In the genomic region with DNA sequence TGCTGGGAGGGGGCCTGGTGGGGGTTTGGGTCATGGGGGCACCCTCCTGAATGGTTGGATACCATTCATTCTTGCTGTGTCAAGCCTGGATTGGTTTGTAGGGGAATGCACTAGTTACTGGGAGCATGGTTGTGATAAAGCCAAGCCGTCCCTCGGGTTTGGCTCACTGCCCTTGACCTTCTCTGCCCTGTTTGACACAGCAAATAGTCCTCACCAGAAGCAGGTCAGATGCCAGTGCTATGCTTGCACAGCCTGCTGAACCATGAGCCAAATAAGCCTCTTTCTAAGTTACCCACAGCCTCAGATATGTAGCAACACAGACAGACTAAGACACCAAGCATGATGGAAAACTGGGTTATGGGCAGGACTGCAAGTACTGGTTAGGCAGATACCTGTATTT, we compare ENCODE assay signal across 1 cellular context.
TF ChIP-seq lines count a peak whose summit lies in the region.

No MANE protein-coding gene starts in this region.

TF ChIP-seq in HepG2, 621 proteins besides CTCF, POLR2A, EP300 and RAD21 (continued from another document and continues in another):
- TF ChIP-seq, protein P1, sequence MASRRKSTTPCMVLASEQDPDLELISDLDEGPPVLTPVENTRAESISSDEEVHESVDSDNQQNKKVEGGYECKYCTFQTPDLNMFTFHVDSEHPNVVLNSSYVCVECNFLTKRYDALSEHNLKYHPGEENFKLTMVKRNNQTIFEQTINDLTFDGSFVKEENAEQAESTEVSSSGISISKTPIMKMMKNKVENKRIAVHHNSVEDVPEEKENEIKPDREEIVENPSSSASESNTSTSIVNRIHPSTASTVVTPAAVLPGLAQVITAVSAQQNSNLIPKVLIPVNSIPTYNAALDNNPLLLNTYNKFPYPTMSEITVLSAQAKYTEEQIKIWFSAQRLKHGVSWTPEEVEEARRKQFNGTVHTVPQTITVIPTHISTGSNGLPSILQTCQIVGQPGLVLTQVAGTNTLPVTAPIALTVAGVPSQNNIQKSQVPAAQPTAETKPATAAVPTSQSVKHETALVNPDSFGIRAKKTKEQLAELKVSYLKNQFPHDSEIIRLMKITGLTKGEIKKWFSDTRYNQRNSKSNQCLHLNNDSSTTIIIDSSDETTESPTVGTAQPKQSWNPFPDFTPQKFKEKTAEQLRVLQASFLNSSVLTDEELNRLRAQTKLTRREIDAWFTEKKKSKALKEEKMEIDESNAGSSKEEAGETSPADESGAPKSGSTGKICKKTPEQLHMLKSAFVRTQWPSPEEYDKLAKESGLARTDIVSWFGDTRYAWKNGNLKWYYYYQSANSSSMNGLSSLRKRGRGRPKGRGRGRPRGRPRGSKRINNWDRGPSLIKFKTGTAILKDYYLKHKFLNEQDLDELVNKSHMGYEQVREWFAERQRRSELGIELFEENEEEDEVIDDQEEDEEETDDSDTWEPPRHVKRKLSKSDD (CRISPR knock-in tag; IDR thresholded peaks at IDR 0.05; ENCODE audit: low read depth) = peak; percentile 27; the same call in 1 of the 2 replicates
- TF ChIP-seq, protein P2, sequence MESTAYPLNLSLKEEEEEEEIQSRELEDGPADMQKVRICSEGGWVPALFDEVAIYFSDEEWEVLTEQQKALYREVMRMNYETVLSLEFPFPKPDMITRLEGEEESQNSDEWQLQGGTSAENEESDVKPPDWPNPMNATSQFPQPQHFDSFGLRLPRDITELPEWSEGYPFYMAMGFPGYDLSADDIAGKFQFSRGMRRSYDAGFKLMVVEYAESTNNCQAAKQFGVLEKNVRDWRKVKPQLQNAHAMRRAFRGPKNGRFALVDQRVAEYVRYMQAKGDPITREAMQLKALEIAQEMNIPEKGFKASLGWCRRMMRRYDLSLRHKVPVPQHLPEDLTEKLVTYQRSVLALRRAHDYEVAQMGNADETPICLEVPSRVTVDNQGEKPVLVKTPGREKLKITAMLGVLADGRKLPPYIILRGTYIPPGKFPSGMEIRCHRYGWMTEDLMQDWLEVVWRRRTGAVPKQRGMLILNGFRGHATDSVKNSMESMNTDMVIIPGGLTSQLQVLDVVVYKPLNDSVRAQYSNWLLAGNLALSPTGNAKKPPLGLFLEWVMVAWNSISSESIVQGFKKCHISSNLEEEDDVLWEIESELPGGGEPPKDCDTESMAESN (CRISPR knock-in tag; conservative IDR thresholded peaks at IDR 0.05) = no peak
- TF ChIP-seq, protein P3, sequence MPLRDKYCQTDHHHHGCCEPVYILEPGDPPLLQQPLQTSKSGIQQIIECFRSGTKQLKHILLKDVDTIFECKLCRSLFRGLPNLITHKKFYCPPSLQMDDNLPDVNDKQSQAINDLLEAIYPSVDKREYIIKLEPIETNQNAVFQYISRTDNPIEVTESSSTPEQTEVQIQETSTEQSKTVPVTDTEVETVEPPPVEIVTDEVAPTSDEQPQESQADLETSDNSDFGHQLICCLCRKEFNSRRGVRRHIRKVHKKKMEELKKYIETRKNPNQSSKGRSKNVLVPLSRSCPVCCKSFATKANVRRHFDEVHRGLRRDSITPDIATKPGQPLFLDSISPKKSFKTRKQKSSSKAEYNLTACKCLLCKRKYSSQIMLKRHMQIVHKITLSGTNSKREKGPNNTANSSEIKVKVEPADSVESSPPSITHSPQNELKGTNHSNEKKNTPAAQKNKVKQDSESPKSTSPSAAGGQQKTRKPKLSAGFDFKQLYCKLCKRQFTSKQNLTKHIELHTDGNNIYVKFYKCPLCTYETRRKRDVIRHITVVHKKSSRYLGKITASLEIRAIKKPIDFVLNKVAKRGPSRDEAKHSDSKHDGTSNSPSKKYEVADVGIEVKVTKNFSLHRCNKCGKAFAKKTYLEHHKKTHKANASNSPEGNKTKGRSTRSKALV (CRISPR knock-in tag; IDR thresholded peaks at IDR 0.05) = no peak
- TF ChIP-seq TBP (CRISPR knock-in tag; IDR thresholded peaks at IDR 0.05) (no peak), NKX3-1 (CRISPR knock-in tag; IDR thresholded peaks at IDR 0.05) (no peak), SOX6 (IDR thresholded peaks at IDR 0.05) (no peak), SOX6 (CRISPR knock-in tag; IDR thresholded peaks at IDR 0.05) (peak; percentile 61), HMGA1 (CRISPR knock-in tag; conservative IDR thresholded peaks at IDR 0.05) (no peak), SAFB2 (CRISPR knock-in tag; IDR thresholded peaks at IDR 0.05; ENCODE audit: borderline replicate concordance, low read depth) (no peak), DNMT1 (CRISPR knock-in tag; IDR thresholded peaks at IDR 0.05) (no peak), PRMT3 (CRISPR knock-in tag; IDR thresholded peaks at IDR 0.05; ENCODE audit: borderline replicate concordance, low read depth) (no peak), ELF4 (CRISPR knock-in tag; IDR thresholded peaks at IDR 0.05; ENCODE audit: borderline replicate concordance) (no peak), ASH2L (IDR thresholded peaks at IDR 0.05; ENCODE audit: insufficient read length, low read depth, low read length) (no peak), ZNF20 (CRISPR knock-in tag; IDR thresholded peaks at IDR 0.05) (no peak), ZNF234 (CRISPR knock-in tag; conservative IDR thresholded peaks at IDR 0.05) (no peak), HNRNPL (IDR thresholded peaks at IDR 0.05; ENCODE audit: low read depth, low read length) (no peak), ZNF556 (CRISPR knock-in tag; IDR thresholded peaks at IDR 0.05; ENCODE audit: borderline replicate concordance) (peak; percentile 91; the same call in 1 of the 2 replicates), TCF7 (IDR thresholded peaks at IDR 0.05; ENCODE audit: low read depth) (no peak), GATA4 (IDR thresholded peaks at IDR 0.05; ENCODE audit: borderline replicate concordance, low read depth) (no peak), RAD51 (IDR thresholded peaks at IDR 0.05; ENCODE audit: borderline replicate concordance) (no peak), HNRNPUL1 (IDR thresholded peaks at IDR 0.05; ENCODE audit: low read depth, low read length) (no peak), ZNF317 (CRISPR knock-in tag; IDR thresholded peaks at IDR 0.05) (peak; percentile 19; the same call in 1 of the 2 replicates), NFYC (CRISPR knock-in tag; IDR thresholded peaks at IDR 0.05) (no peak), HCFC1 (IDR thresholded peaks at IDR 0.05; ENCODE audit: low read depth, low read length) (no peak), MAFG (CRISPR knock-in tag; IDR thresholded peaks at IDR 0.05) (0 out of 2 replicates have a peak, but pooled peaks have one; percentile 12), JUNB (CRISPR knock-in tag; IDR thresholded peaks at IDR 0.05; ENCODE audit: borderline replicate concordance) (no peak), ZNF296 (CRISPR knock-in tag; conservative IDR thresholded peaks at IDR 0.05) (no peak), RFXANK (CRISPR knock-in tag; IDR thresholded peaks at IDR 0.05) (no peak), ZNF557 (CRISPR knock-in tag; IDR thresholded peaks at IDR 0.05) (peak; percentile 88; the same call in 1 of the 2 replicates), HOXA7 (CRISPR knock-in tag; IDR thresholded peaks at IDR 0.05) (no peak), SMC3 (IDR thresholded peaks at IDR 0.05; ENCODE audit: low read length) (no peak), SMYD3 (CRISPR knock-in tag; IDR thresholded peaks at IDR 0.05) (no peak)
- TF ChIP-seq, protein P4, sequence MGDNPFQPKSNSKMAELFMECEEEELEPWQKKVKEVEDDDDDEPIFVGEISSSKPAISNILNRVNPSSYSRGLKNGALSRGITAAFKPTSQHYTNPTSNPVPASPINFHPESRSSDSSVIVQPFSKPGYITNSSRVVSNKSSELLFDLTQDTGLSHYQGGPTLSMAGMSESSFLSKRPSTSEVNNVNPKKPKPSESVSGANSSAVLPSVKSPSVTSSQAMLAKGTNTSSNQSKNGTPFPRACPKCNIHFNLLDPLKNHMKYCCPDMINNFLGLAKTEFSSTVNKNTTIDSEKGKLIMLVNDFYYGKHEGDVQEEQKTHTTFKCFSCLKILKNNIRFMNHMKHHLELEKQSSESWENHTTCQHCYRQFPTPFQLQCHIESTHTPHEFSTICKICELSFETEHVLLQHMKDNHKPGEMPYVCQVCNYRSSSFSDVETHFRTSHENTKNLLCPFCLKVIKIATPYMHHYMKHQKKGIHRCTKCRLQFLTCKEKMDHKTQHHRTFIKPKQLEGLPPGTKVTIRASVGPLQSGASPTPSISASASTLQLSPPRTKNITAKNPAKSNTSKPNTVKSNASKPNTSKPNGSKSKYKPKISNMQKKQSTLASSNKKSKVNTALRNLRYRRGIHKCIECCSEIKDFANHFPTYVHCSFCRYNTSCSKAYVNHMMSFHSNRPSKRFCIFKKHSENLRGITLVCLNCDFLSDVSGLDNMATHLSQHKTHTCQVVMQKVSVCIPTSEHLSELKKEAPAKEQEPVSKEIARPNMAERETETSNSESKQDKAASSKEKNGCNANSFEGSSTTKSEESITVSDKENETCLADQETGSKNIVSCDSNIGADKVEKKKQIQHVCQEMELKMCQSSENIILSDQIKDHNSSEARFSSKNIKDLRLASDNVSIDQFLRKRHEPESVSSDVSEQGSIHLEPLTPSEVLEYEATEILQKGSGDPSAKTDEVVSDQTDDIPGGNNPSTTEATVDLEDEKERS (CRISPR knock-in tag; IDR thresholded peaks at IDR 0.05) = peak; percentile 72; the same call in 1 of the 2 replicates
- TF ChIP-seq, protein P5, sequence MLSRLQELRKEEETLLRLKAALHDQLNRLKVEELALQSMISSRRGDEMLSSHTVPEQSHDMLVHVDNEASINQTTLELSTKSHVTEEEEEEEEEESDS (CRISPR knock-in tag; IDR thresholded peaks at IDR 0.05; ENCODE audit: borderline replicate concordance) = no peak
- TF ChIP-seq, protein P6, sequence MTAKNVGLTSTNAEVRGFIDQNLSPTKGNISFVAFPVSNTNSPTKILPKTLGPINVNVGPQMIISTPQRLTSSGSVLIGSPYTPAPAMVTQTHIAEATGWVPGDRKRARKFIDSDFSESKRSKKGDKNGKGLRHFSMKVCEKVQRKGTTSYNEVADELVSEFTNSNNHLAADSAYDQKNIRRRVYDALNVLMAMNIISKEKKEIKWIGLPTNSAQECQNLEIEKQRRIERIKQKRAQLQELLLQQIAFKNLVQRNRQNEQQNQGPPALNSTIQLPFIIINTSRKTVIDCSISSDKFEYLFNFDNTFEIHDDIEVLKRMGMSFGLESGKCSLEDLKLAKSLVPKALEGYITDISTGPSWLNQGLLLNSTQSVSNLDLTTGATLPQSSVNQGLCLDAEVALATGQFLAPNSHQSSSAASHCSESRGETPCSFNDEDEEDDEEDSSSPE (CRISPR knock-in tag; IDR thresholded peaks at IDR 0.05) = no peak
- TF ChIP-seq, protein P7, sequence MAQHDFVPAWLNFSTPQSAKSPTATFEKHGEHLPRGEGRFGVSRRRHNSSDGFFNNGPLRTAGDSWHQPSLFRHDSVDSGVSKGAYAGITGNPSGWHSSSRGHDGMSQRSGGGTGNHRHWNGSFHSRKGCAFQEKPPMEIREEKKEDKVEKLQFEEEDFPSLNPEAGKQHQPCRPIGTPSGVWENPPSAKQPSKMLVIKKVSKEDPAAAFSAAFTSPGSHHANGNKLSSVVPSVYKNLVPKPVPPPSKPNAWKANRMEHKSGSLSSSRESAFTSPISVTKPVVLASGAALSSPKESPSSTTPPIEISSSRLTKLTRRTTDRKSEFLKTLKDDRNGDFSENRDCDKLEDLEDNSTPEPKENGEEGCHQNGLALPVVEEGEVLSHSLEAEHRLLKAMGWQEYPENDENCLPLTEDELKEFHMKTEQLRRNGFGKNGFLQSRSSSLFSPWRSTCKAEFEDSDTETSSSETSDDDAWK (CRISPR knock-in tag; IDR thresholded peaks at IDR 0.05) = no peak
- TF ChIP-seq, protein P8, sequence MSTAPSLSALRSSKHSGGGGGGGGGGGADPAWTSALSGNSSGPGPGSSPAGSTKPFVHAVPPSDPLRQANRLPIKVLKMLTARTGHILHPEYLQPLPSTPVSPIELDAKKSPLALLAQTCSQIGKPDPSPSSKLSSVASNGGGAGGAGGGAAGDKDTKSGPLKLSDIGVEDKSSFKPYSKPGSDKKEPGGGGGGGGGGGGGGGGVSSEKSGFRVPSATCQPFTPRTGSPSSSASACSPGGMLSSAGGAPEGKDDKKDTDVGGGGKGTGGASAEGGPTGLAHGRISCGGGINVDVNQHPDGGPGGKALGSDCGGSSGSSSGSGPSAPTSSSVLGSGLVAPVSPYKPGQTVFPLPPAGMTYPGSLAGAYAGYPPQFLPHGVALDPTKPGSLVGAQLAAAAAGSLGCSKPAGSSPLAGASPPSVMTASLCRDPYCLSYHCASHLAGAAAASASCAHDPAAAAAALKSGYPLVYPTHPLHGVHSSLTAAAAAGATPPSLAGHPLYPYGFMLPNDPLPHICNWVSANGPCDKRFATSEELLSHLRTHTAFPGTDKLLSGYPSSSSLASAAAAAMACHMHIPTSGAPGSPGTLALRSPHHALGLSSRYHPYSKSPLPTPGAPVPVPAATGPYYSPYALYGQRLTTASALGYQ (CRISPR knock-in tag; IDR thresholded peaks at IDR 0.05) = no peak
- TF ChIP-seq, protein P9, sequence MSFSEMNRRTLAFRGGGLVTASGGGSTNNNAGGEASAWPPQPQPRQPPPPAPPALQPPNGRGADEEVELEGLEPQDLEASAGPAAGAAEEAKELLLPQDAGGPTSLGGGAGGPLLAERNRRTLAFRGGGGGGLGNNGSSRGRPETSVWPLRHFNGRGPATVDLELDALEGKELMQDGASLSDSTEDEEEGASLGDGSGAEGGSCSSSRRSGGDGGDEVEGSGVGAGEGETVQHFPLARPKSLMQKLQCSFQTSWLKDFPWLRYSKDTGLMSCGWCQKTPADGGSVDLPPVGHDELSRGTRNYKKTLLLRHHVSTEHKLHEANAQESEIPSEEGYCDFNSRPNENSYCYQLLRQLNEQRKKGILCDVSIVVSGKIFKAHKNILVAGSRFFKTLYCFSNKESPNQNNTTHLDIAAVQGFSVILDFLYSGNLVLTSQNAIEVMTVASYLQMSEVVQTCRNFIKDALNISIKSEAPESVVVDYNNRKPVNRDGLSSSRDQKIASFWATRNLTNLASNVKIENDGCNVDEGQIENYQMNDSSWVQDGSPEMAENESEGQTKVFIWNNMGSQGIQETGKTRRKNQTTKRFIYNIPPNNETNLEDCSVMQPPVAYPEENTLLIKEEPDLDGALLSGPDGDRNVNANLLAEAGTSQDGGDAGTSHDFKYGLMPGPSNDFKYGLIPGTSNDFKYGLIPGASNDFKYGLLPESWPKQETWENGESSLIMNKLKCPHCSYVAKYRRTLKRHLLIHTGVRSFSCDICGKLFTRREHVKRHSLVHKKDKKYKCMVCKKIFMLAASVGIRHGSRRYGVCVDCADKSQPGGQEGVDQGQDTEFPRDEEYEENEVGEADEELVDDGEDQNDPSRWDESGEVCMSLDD (CRISPR knock-in tag; IDR thresholded peaks at IDR 0.05; ENCODE audit: borderline replicate concordance) = no peak
